Comparison of ENCODE assay signal across 37 cellular contexts in genomic region chr4:49036528-49036927, GRCh38. TPM values are rescaled to one million over a fixed set of nuclear protein-coding genes. Genes with fewer than 3 reads are reported as not detected.
"Had no signal": no experiment of that assay in that cellular context is flagged by ENCODE, and none has a peak within 500 bp of the region (broad histone marks: within the 10 kb centered on the region; RNA-seq: fewer than 3 reads in every experiment).

No MANE protein-coding gene starts in this region.

- H3K27me3 ChIP-seq: brain microvascular endothelial cell, colonic mucosa, MG63 had no signal

- H3K4me3 ChIP-seq: colonic mucosa, MG63, SJCRH30 had no signal

- H3K27ac ChIP-seq: brain microvascular endothelial cell, colonic mucosa, SJCRH30, WERI-Rb-1 had no signal

- H3K4me3 Mint-ChIP-seq: activated CD4-positive, alpha-beta memory T cell treated with anti-CD3 and anti-CD28 coated beads, Interleukin-2, amount 10 ng/mL, durations not matched to agents 7 days and 5 days; activated CD8-positive, alpha-beta memory T cell treated with anti-CD3 and anti-CD28 coated beads, Interleukin-2, amount 10 ng/mL, durations not matched to agents 7 days and 5 days; activated naive CD8-positive, alpha-beta T cell treated with anti-CD3 and anti-CD28 coated beads for 36 hours; central memory CD8-positive, alpha-beta T cell had no signal

- H3K4me1 ChIP-seq: colonic mucosa, SJCRH30 had no signal

- ATAC-seq: activated CD8-positive, alpha-beta memory T cell treated with anti-CD3 and anti-CD28 coated beads, Interleukin-2, amount 10 ng/mL, durations not matched to agents 7 days and 5 days had no signal

- DNase-seq: activated CD4-positive, alpha-beta memory T cell treated with anti-CD3 and anti-CD28 coated beads, Interleukin-2, amount 10 ng/mL, durations not matched to agents 7 days and 5 days; activated CD4-positive, alpha-beta T cell treated with anti-CD3 and anti-CD28 coated beads for 1 hour; activated CD4-positive, alpha-beta T cell treated with anti-CD3 and anti-CD28 coated beads for 48 hours; activated CD4-positive, CD25-positive, alpha-beta regulatory T cell; activated CD8-positive, alpha-beta memory T cell treated with anti-CD3 and anti-CD28 coated beads for 24 hours; activated CD8-positive, alpha-beta memory T cell treated with anti-CD3 and anti-CD28 coated beads, Interleukin-2, amount 10 ng/mL, durations not matched to agents 7 days and 5 days; activated CD8-positive, alpha-beta memory T cell treated with anti-CD3 and anti-CD28 coated beads, Interleukin-2, amount 50 U/mL, for 48 hours; activated effector memory CD4-positive, alpha-beta T cell treated with Interleukin-2 at 50 U/mL for 16 hours; activated naive CD4-positive, alpha-beta T cell treated with anti-CD3 and anti-CD28 coated beads, Interleukin-2, amount 50 U/mL, for 16 hours; activated naive CD8-positive, alpha-beta T cell treated with anti-CD3 and anti-CD28 coated beads for 36 hours; activated T-cell treated with anti-CD3 and anti-CD28 coated beads, Interleukin-2, amount 50 U/mL, for 48 hours; amniotic stem cell; aorta; brain microvascular endothelial cell; colonic mucosa; Kasumi-1; MG63; NCI-H1092 treated with DMSO at 0.1 percent for 48 hours; NCI-H1417; NCI-H146; NCI-H187; NCI-H2081; NCI-H226; NCI-H446 treated with DMSO at 0.1 percent for 48 hours; NCI-H524; NCI-H69; NCI-H82; OCI-M1; Right ventricle myocardium superior; SJCRH30; SW 1271; T-helper 1 cell; T1000; WERI-Rb-1 had no signal

- H3K9me3 ChIP-seq: colonic mucosa, MG63, SJCRH30 had no signal

- H3K36me3 ChIP-seq: brain microvascular endothelial cell, colonic mucosa, MG63, SJCRH30, WERI-Rb-1 had no signal

- H3K36me3 Mint-ChIP-seq: activated CD8-positive, alpha-beta memory T cell treated with anti-CD3 and anti-CD28 coated beads, Interleukin-2, amount 10 ng/mL, durations not matched to agents 7 days and 5 days; activated naive CD8-positive, alpha-beta T cell treated with anti-CD3 and anti-CD28 coated beads for 36 hours had no signal

- H3K27ac Mint-ChIP-seq: activated CD4-positive, alpha-beta memory T cell treated with anti-CD3 and anti-CD28 coated beads, Interleukin-2, amount 10 ng/mL, durations not matched to agents 7 days and 5 days; activated CD8-positive, alpha-beta memory T cell treated with anti-CD3 and anti-CD28 coated beads, Interleukin-2, amount 10 ng/mL, durations not matched to agents 7 days and 5 days; activated naive CD8-positive, alpha-beta T cell treated with anti-CD3 and anti-CD28 coated beads for 36 hours had no signal

- H3K9me3 Mint-ChIP-seq: activated CD4-positive, alpha-beta memory T cell treated with anti-CD3 and anti-CD28 coated beads, Interleukin-2, amount 10 ng/mL, durations not matched to agents 7 days and 5 days; activated naive CD8-positive, alpha-beta T cell treated with anti-CD3 and anti-CD28 coated beads for 36 hours; central memory CD8-positive, alpha-beta T cell had no signal

- H3K4me1 Mint-ChIP-seq: activated CD4-positive, alpha-beta memory T cell treated with anti-CD3 and anti-CD28 coated beads, Interleukin-2, amount 10 ng/mL, durations not matched to agents 7 days and 5 days; activated CD8-positive, alpha-beta memory T cell treated with anti-CD3 and anti-CD28 coated beads, Interleukin-2, amount 10 ng/mL, durations not matched to agents 7 days and 5 days; activated naive CD8-positive, alpha-beta T cell treated with anti-CD3 and anti-CD28 coated beads for 36 hours; central memory CD8-positive, alpha-beta T cell had no signal

RNA-seq across cellular contexts. Expression of gene CWH43, which starts 50.5 kb away (rescaled TPM):
- total RNA-seq: activated CD4-positive, alpha-beta memory T cell treated with anti-CD3 and anti-CD28 coated beads, Interleukin-2, amount 10 ng/mL, durations not matched to agents 7 days and 5 days; activated CD8-positive, alpha-beta memory T cell treated with anti-CD3 and anti-CD28 coated beads, Interleukin-2, amount 10 ng/mL, durations not matched to agents 7 days and 5 days; activated naive CD8-positive, alpha-beta T cell treated with anti-CD3 and anti-CD28 coated beads for 36 hours; aorta; chondrocyte; Right ventricle myocardium superior; SJCRH30; T-helper 2 cell treated with Interferon-gamma antibody and Interleukin-4, amounts not matched to agents 100 ng/mL and 5 ng/mL, for 36 hours had no signal
- polyA plus RNA-seq: aorta had no signal
